ENCODE assay signal across 11 cellular contexts in the genomic region with DNA sequence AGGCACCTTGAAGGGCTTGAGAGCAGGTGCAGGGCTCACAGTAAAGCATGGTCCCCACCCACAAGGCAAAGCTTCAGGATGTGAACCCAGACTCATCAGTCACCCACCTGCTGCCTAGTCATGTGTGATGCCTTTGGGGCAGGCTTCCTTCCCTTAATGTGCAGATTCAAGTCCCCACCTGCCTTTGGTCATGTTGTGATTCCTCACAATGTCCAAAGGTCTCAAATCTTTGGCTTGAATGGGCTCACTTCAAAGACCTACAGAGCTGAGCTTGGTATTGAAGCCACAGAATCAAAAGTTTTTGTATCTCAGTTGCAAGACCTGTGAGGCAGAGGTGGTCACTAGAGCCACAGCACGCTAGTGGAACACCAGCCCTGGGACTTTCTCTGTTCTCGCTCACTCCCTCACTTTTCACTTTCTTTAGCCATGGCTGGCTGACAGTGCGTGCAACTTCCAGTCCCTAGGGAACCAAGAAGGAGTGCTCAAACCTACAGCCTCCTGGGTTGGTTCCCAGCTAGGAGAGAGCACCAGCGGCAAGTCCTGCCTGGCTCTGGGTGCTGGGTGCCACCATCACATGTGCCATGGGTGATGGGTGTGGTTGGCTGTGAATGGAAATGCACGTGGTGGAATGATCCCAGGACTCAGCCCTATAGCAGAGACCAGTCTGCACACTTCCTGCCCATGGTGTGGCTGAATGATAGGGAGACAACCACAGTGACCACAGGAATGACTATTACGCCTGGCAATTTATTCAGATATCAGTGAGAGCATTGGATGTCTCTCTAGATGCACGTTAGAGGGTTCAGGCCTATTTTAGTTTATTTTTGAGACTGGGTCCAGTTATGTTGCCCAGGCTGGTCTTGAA. TPM values are rescaled to one million over a fixed set of nuclear protein-coding genes. Genes with fewer than 3 reads are reported as not detected.
DNase-seq lines count a peak whose midpoint lies in the region; ATAC-seq lines count a peak whose summit lies in the region.
"Had no signal": no experiment of that assay in that cellular context is flagged by ENCODE, and none has a peak within 500 bp of the region (broad histone marks: within the 10 kb centered on the region; RNA-seq: fewer than 3 reads in every experiment).

No MANE protein-coding gene starts in this region.

- peaks cover 0 to 1% of the 10 kb centered on the region in 2 donors for H3K4me1 ChIP-seq in neuronal stem cell (ENCODE audit: control insufficient read depth in 2 of 2, insufficient read depth in 1 of 2, low read depth in 1 of 2, low read length in 2 of 2)

- no peak overlapping the region for H3K4me2 ChIP-seq in neuronal stem cell (ENCODE audit: insufficient read depth, low read length, poor library complexity, severe bottlenecking)

- H4K8ac ChIP-seq in neuronal stem cell (ENCODE audit: low read depth, low read length), result no peak overlapping the region

- H2BK5ac ChIP-seq in neuronal stem cell (ENCODE audit: low read length), result no peak overlapping the region

- DNase-seq in EL (peak; percentile 77), astrocyte of the hippocampus (ENCODE audit: low read depth, low spot score) (peak; percentile 66), SHP77 treated with DMSO at 0.1 percent for 48 hours (lab: John Stamatoyannopoulos, UW) (no peak), neuronal stem cell (ENCODE audit: low spot score) (no peak), NCI-H2171 treated with DMSO at 0.1 percent for 48 hours (lab: John Stamatoyannopoulos, UW) (no peak), NCI-H2227 treated with DMSO at 0.1 percent for 48 hours (lab: John Stamatoyannopoulos, UW) (no peak)
- DNase-seq: GDM1, left ventricle myocardium superior, T-helper 9 cell had no signal

- no peak overlapping the region for H4K91ac ChIP-seq in neuronal stem cell (ENCODE audit: low read depth, low read length, poor library complexity)

- ATAC-seq in GM19455 (IDR thresholded peaks at IDR 0.05; ENCODE audit: unreplicated experiment) (peak; percentile 47), HG03139 (IDR thresholded peaks at IDR 0.05; ENCODE audit: unreplicated experiment) (peak; percentile 53)
- ATAC-seq: left ventricle myocardium superior had no signal

- no peak overlapping the region for H3K18ac ChIP-seq in neuronal stem cell (ENCODE audit: low read length)

- no peak overlapping the region for H3K4ac ChIP-seq in neuronal stem cell (ENCODE audit: low read length)

- no peaks in the 10 kb centered on the region for H3K79me1 ChIP-seq in neuronal stem cell (ENCODE audit: low read depth, low read length)

- no peaks in the 10 kb centered on the region for H3K36me3 ChIP-seq in neuronal stem cell (replicated peaks in 1 of 2; ENCODE audit: control insufficient read depth in 2 of 2, insufficient read depth in 2 of 2, low read length in 2 of 2)

- no peak overlapping the region for H3K23ac ChIP-seq in neuronal stem cell (ENCODE audit: low read depth, low read length, poor library complexity)

- no peak overlapping the region for H3K27ac ChIP-seq in neuronal stem cell (replicated peaks; ENCODE audit: low read length)

- no peak overlapping the region for H3K9ac ChIP-seq in neuronal stem cell (ENCODE audit: low read depth, low read length, poor library complexity)

- H2BK120ac ChIP-seq in neuronal stem cell (ENCODE audit: low read depth, low read length), result no peak overlapping the region

- no peak overlapping the region for H3K14ac ChIP-seq in neuronal stem cell (ENCODE audit: low read length)

- H2AK5ac ChIP-seq in neuronal stem cell (ENCODE audit: low read depth, low read length), result no peak overlapping the region

- H2BK12ac ChIP-seq in neuronal stem cell (ENCODE audit: low read length), result no peak overlapping the region

- WGBS in neuronal stem cell (ENCODE audit: extremely low coverage in 2 of 2, insufficient read length in 2 of 2, insufficient replicate concordance in 1 of 2), 2 donors, result no CpG with 5 or more reads among the region's 7 CpGs

- no peak overlapping the region for H2AFZ ChIP-seq in neuronal stem cell (ENCODE audit: low read length)

- H3K9me3 ChIP-seq in neuronal stem cell (replicated peaks in 1 of 2; ENCODE audit: control insufficient read depth in 2 of 2, insufficient read depth in 1 of 2, low read depth in 1 of 2, low read length in 2 of 2), result no peaks in the 10 kb centered on the region

- no peaks in the 10 kb centered on the region for H3K27me3 ChIP-seq in neuronal stem cell (ENCODE audit: control insufficient read depth in 3 of 3, insufficient read depth in 3 of 3, low read depth in 1 of 3, low read length in 3 of 3)

- H3K4me3 ChIP-seq in neuronal stem cell (ENCODE audit: low read length in 2 of 2), result no peak overlapping the region

- H2BK15ac ChIP-seq in neuronal stem cell (ENCODE audit: low read length), result no peak overlapping the region

RNA-seq across cellular contexts. Expression of gene CLIC6, which starts 26.4 kb away (rescaled TPM):
- polyA plus RNA-seq in neuronal stem cell (2013, experiment 1 of 2), result 2.9 TPM
- polyA plus RNA-seq in neuronal stem cell (2013, experiment 2 of 2), result 2.9 TPM

RNA-seq across cellular contexts. Expression of gene RCAN1, which starts 27.5 kb away (rescaled TPM):
- 5.4 TPM for polyA plus RNA-seq in neuronal stem cell (2013, experiment 1 of 2)
- polyA plus RNA-seq in neuronal stem cell (2013, experiment 2 of 2), result 5.4 TPM

Comparison
In these comparisons a context has a peak if more than half of its experiments do, and no peak if none do; other contexts are left out.
1. DNase-seq: peak in EL (single experiment) and astrocyte of the hippocampus (single experiment); none in SHP77 treated with DMSO at 0.1 percent for 48 hours (single experiment), neuronal stem cell (single experiment), NCI-H2171 treated with DMSO at 0.1 percent for 48 hours (single experiment) and NCI-H2227 treated with DMSO at 0.1 percent for 48 hours (single experiment).